20 cellular contexts compared by ENCODE assay signal in genomic region chr5:112532654-112533314, GRCh38.
DNase-seq lines count a peak whose midpoint lies in the region; ATAC-seq, FAIRE-seq and TF ChIP-seq lines count a peak whose summit lies in the region.
"Had no signal": no experiment of that assay in that cellular context is flagged by ENCODE, and none has a peak within 500 bp of the region (broad histone marks: within the 10 kb centered on the region; RNA-seq: fewer than 3 reads in every experiment).

No MANE protein-coding gene starts in this region.

- intact Hi-C loops in tibial artery (cut with DNase I; ENCODE audit: low total_unique reads): no loop called here

- no peaks in the 10 kb centered on the region for H3K27me3 ChIP-seq in tibial artery
- H3K27me3 ChIP-seq: BE2C, colonic mucosa, heart right ventricle, SJCRH30, thyroid gland had no signal

- H3K36me3 ChIP-seq in tibial artery: no peaks in the 10 kb centered on the region
- H3K36me3 ChIP-seq: BE2C, colonic mucosa, heart right ventricle, SJCRH30, thyroid gland had no signal

- ATAC-seq in HG02588 (IDR thresholded peaks at IDR 0.05; ENCODE audit: unreplicated experiment): peak; percentile 37

- H3K9me3 ChIP-seq in tibial artery: no peaks in the 10 kb centered on the region
- H3K9me3 ChIP-seq: BE2C, colonic mucosa, heart right ventricle, SJCRH30, thyroid gland had no signal

- no peaks in the 10 kb centered on the region for H3K4me1 ChIP-seq in tibial artery
- H3K4me1 ChIP-seq: BE2C, colonic mucosa, heart right ventricle, SJCRH30, thyroid gland had no signal

- no peak overlapping the region for H3K27ac ChIP-seq in tibial artery
- H3K27ac ChIP-seq: colonic mucosa, heart right ventricle, SJCRH30, thyroid gland had no signal

- no peak overlapping the region for H3K4me3 ChIP-seq in tibial artery
- H3K4me3 ChIP-seq: colonic mucosa, heart right ventricle, SJCRH30, thyroid gland had no signal

- no peak for DNase-seq in GM18507 (ENCODE audit: extremely low spot score, insufficient read length, low read depth)
- peak; percentile 10 for DNase-seq in NOMO-1 treated with DMSO at 0.1 percent for 48 hours (lab: John Stamatoyannopoulos, UW; ENCODE audit: unreplicated experiment)
- DNase-seq in putamen (ENCODE audit: low spot score): peak; percentile 65
- no peak for DNase-seq in iPS-NIHi7 (ENCODE audit: extremely low spot score)
- DNase-seq in NCI-H1694 (lab: John Stamatoyannopoulos, UW): no peak
- no peak for DNase-seq in GM19238 (ENCODE audit: insufficient read length, low spot score)
- DNase-seq in tibial artery: no peak
- DNase-seq: activated CD4-positive, alpha-beta memory T cell treated with anti-CD3 and anti-CD28 coated beads for 36 hours; anterior cingulate cortex; BE2C; DMS79; heart right ventricle; KBM-7; NCI-H187; SJCRH30; stimulated activated CD4-positive, alpha-beta T cell treated with anti-CD3 and anti-CD28 coated beads, Interleukin-15, amount 100 ng/mL, for 24 hours; T-helper 9 cell; thyroid gland had no signal

- no peak for TF ChIP-seq CTCF in tibial artery (IDR thresholded peaks at IDR 0.05)

- FAIRE-seq in GM18507 (lab: Jason Lieb, UNC): peak; percentile 59

Comparison
In these comparisons a context has a peak if more than half of its experiments do, and no peak if none do; other contexts are left out.
1. DNase-seq: peak in NOMO-1 treated with DMSO at 0.1 percent for 48 hours (single experiment) and putamen (single experiment); none in GM18507 (single experiment), iPS-NIHi7 (single experiment), NCI-H1694 (single experiment), GM19238 (single experiment) and tibial artery (0 of 2).